In genomic region chr3:13022348-13023250, GRCh38 we compare ENCODE assay signal across 8 cellular contexts. TPM values are rescaled to one million over a fixed set of nuclear protein-coding genes. Genes with fewer than 3 reads are reported as not detected.
DNase-seq lines count a peak whose midpoint lies in the region; ATAC-seq, FAIRE-seq and TF ChIP-seq lines count a peak whose summit lies in the region.

No MANE protein-coding gene starts in this region.

- TSS peak; percentile 87 for BruUV-seq in GM12878 (replicated peaks; lab: Mats Ljungman, UMichigan)
- no TSS peak for BruUV-seq in HepG2 (replicated peaks; lab: Mats Ljungman, UMichigan)

- in situ Hi-C loops in GM12878 (cut with MboI): no loop called here
- in situ Hi-C loops in HepG2 (cut with HindIII; ENCODE audit: extremely low pct_ligation_motif_present, low pct_unique_long_range_greater_than_20kb): no loop called here

- H3K4me2 ChIP-seq in GM12878 (ENCODE audit: control insufficient read depth, insufficient read depth): peak overlapping the region; percentile 93
- H3K4me2 ChIP-seq in HepG2 (ENCODE audit: low read depth, low read length): no peak overlapping the region

- no peaks in the 10 kb centered on the region for H3K9me3 Mint-ChIP-seq in stimulated activated naive CD8-positive, alpha-beta T cell treated with anti-CD3 and anti-CD28 coated beads, Interleukin-15, Interleukin-2, amounts not matched to agents 100 ng/mL and 50 ng/mL, for 24 hours
- H3K9me3 Mint-ChIP-seq in activated naive CD4-positive, alpha-beta T cell treated with anti-CD3 and anti-CD28 coated beads, Interleukin-2, amount 50 U/mL, for 72 hours: no peaks in the 10 kb centered on the region

- WGBS in GM12878 (ENCODE audit: insufficient coverage, insufficient replicate concordance, low lambda C conversion rate, missing lambda C conversion rate): 5% methylated on average over 20 of the region's 20 CpGs
- 91% methylated on average over 19 of the region's 20 CpGs for WGBS in HepG2 (ENCODE audit: low lambda C conversion rate)

- peak overlapping the region; percentile 69 for H3K9ac ChIP-seq in GM12878 (ENCODE audit: control insufficient read depth, insufficient read depth, low read length)
- H3K9ac ChIP-seq in HepG2 (ENCODE audit: insufficient read depth, low read depth, low read length): no peak overlapping the region

- no peaks in the 10 kb centered on the region for H3K27me3 ChIP-seq in GM12878 (replicated peaks in 1 of 2; ENCODE audit: control insufficient read depth in 2 of 2, insufficient read depth in 2 of 2, low read length in 1 of 2)
- no peaks in the 10 kb centered on the region for H3K27me3 ChIP-seq in HepG2 (ENCODE audit: control insufficient read depth in 1 of 2, insufficient read depth in 2 of 2, low read length in 2 of 2)
- H3K27me3 ChIP-seq in uterus: no peaks in the 10 kb centered on the region

- RAD21 ChIA-PET in GM12878 (lab: Charles Lee; ENCODE audit: unreplicated experiment): interaction anchor here (0.6 to 6.5 kb wide), 19 partner anchors 10 to 396 kb away, joined by 3 to 89 read pairs (median 3); no protein-coding TSS in a partner anchor

- H2AFZ ChIP-seq in GM12878 (ENCODE audit: control insufficient read depth, low read depth, low read length) (0 out of 2 replicates have a peak overlapping the region, but pooled peaks have one; percentile 1), HepG2 (ENCODE audit: low read length) (no peak overlapping the region)

- TF ChIP-seq CTCF in GM12878 (IDR thresholded peaks at IDR 0.05 in 2 of 3, conservative IDR thresholded peaks at IDR 0.05 in 1 of 3; ENCODE audit: control insufficient read depth in 2 of 3, extremely low read depth in 1 of 3, insufficient read depth in 1 of 3, low read depth in 3 of 3, low read length in 3 of 3) (no peak), HepG2 (CRISPR knock-in tag; IDR thresholded peaks at IDR 0.05) (no peak), uterus (IDR thresholded peaks at IDR 0.05) (no peak)

- H3K79me2 ChIP-seq in GM12878 (ENCODE audit: control insufficient read depth, insufficient read depth, low read length): peaks cover 53% of the 10 kb centered on the region
- H3K79me2 ChIP-seq in HepG2 (ENCODE audit: insufficient read depth, low read length): no peaks in the 10 kb centered on the region

- peaks cover 32% of the 10 kb centered on the region for H3K4me1 ChIP-seq in GM12878 (ENCODE audit: control insufficient read depth, insufficient read depth, low read length)
- H3K4me1 ChIP-seq in HepG2 (ENCODE audit: insufficient read depth, low read length): no peaks in the 10 kb centered on the region
- H3K4me1 ChIP-seq in uterus: peaks cover 9 to 12% of the 10 kb centered on the region in 2 donors

- peaks cover 27% of the 10 kb centered on the region for H3K4me1 Mint-ChIP-seq in stimulated activated naive CD8-positive, alpha-beta T cell treated with anti-CD3 and anti-CD28 coated beads, Interleukin-15, Interleukin-2, amounts not matched to agents 100 ng/mL and 50 ng/mL, for 24 hours (ENCODE audit: low read depth)

- no peak for DNase-seq in stimulated activated naive CD8-positive, alpha-beta T cell treated with anti-CD3 and anti-CD28 coated beads, Interleukin-15, Interleukin-2, amounts not matched to agents 100 U/mL and 50 U/mL, for 24 hours
- no peak for DNase-seq in GM12878 (ENCODE audit: low read depth, low spot score)
- DNase-seq in HepG2 (ENCODE audit: low spot score): no peak
- peak; percentile 76 to 84 for DNase-seq in uterus
- no peak for DNase-seq in activated naive CD4-positive, alpha-beta T cell treated with anti-CD3 and anti-CD28 coated beads, Interleukin-2, amount 50 U/mL, for 72 hours (ENCODE audit: low spot score in 2 of 2)
- DNase-seq in NOMO-1 treated with dmso at 0.1 percent for 144 hours (lab: John Stamatoyannopoulos, UW; ENCODE audit: unreplicated experiment): no peak

- H3K4me3 ChIP-seq in GM12878: peak overlapping the region; percentile 70
- no peak overlapping the region for H3K4me3 ChIP-seq in HepG2 (replicated peaks in 1 of 3; ENCODE audit: insufficient read depth in 1 of 3, low read depth in 2 of 3, low read length in 3 of 3)
- H3K4me3 ChIP-seq in uterus: no peak overlapping the region

- H3K9me3 ChIP-seq in GM12878 (replicated peaks; ENCODE audit: control insufficient read depth, insufficient read depth, low read length) (no peaks in the 10 kb centered on the region), HepG2 (ENCODE audit: low read length) (no peaks in the 10 kb centered on the region), uterus (no peaks in the 10 kb centered on the region)

- H3K27me3 Mint-ChIP-seq in stimulated activated naive CD8-positive, alpha-beta T cell treated with anti-CD3 and anti-CD28 coated beads, Interleukin-15, Interleukin-2, amounts not matched to agents 100 ng/mL and 50 ng/mL, for 24 hours: no peaks in the 10 kb centered on the region

- SMC1A ChIA-PET in GM12878 (lab: Charles Lee; ENCODE audit: uncharacterized antibody, unreplicated experiment): interaction anchor here (0.6 to 6.7 kb wide), 10 partner anchors 8 to 1395 kb away, joined by 3 to 123 read pairs (median 6); no protein-coding TSS in a partner anchor

- TF ChIP-seq EP300 in GM12878 (IDR thresholded peaks at IDR 0.05; ENCODE audit: borderline replicate concordance in 1 of 2, control insufficient read depth in 1 of 2, low read depth in 2 of 2, low read length in 2 of 2) (no peak), HepG2 (IDR thresholded peaks at IDR 0.05; ENCODE audit: low read depth in 2 of 2, low read length in 2 of 2) (no peak), HepG2 (CRISPR knock-in tag; IDR thresholded peaks at IDR 0.05; ENCODE audit: borderline replicate concordance) (no peak)

- no peak for TF ChIP-seq POLR2A in GM12878 (IDR thresholded peaks at IDR 0.05; ENCODE audit: low read depth, low read length)
- TF ChIP-seq POLR2A in HepG2 (IDR thresholded peaks at IDR 0.05; ENCODE audit: insufficient read depth in 1 of 2, low read depth in 2 of 2, low read length in 2 of 2): no peak
- no peak for TF ChIP-seq POLR2A in uterus (IDR thresholded peaks at IDR 0.05)

- POLR2A ChIA-PET in GM12878 (lab: Charles Lee) (interaction anchor here (0.5 to 7.1 kb wide), 19 partner anchors 13 to 398 kb away, joined by 3 to 170 read pairs (median 4); partner anchors contain the start of gene NUP210), HepG2 (lab: Yijun Ruan, JAX) (no interaction called here)

- H3K36me3 Mint-ChIP-seq in stimulated activated naive CD8-positive, alpha-beta T cell treated with anti-CD3 and anti-CD28 coated beads, Interleukin-15, Interleukin-2, amounts not matched to agents 100 ng/mL and 50 ng/mL, for 24 hours (ENCODE audit: low read depth): no peaks in the 10 kb centered on the region
- no peaks in the 10 kb centered on the region for H3K36me3 Mint-ChIP-seq in activated naive CD4-positive, alpha-beta T cell treated with anti-CD3 and anti-CD28 coated beads, Interleukin-2, amount 50 U/mL, for 72 hours

- no peaks in the 10 kb centered on the region; a peak in 1 of 4 replicates for H3K36me3 ChIP-seq in GM12878 (ENCODE audit: control insufficient read depth in 2 of 2, insufficient read depth in 2 of 2, low read length in 1 of 2)
- H3K36me3 ChIP-seq in HepG2 (replicated peaks in 1 of 2; ENCODE audit: control insufficient read depth in 1 of 2, insufficient read depth in 2 of 2, low read length in 2 of 2): no peaks in the 10 kb centered on the region
- no peaks in the 10 kb centered on the region for H3K36me3 ChIP-seq in uterus

- TF ChIP-seq RAD21 in GM12878 (IDR thresholded peaks at IDR 0.05; ENCODE audit: insufficient read depth, low read depth, low read length): no peak
- no peak for TF ChIP-seq RAD21 in HepG2 (CRISPR knock-in tag; IDR thresholded peaks at IDR 0.05)

- peak overlapping the region; percentile 99 for H3K27ac ChIP-seq in GM12878 (ENCODE audit: control insufficient read depth, insufficient read depth)
- no peak overlapping the region for H3K27ac ChIP-seq in HepG2 (ENCODE audit: extremely low read length, insufficient read depth, low read length)
- H3K27ac ChIP-seq in uterus: peak overlapping the region; percentile 40 to 73

- intact Hi-C loops in GM12878 (cut with micrococcal nuclease; ENCODE audit: unreplicated experiment): no loop called here
- intact Hi-C loops in HepG2 (cut with micrococcal nuclease; ENCODE audit: unreplicated experiment): no loop called here
- intact Hi-C loops in uterus (cut with DNase I; ENCODE audit: low total_unique reads): no loop called here

- CTCF ChIA-PET in GM12878 (lab: Yijun Ruan, JAX): interaction anchor here (1.2 to 4.1 kb wide), 7 partner anchors 11 to 155 kb away, joined by 3 to 20 read pairs (median 8); no protein-coding TSS in a partner anchor
- CTCF ChIA-PET in HepG2 (lab: Yijun Ruan, JAX; ENCODE audit: low intra/inter-chr PET ratio, low total read pairs): no interaction called here

- H4K20me1 ChIP-seq in GM12878 (ENCODE audit: control insufficient read depth, insufficient read depth): no peaks in the 10 kb centered on the region
- no peaks in the 10 kb centered on the region for H4K20me1 ChIP-seq in HepG2 (ENCODE audit: insufficient read depth, low read length)

- ATAC-seq in stimulated activated naive CD8-positive, alpha-beta T cell treated with anti-CD3 and anti-CD28 coated beads, Interleukin-15, Interleukin-2, amounts not matched to agents 100 U/mL and 50 U/mL, for 24 hours: no peak
- ATAC-seq in HG03175 (IDR thresholded peaks at IDR 0.05; ENCODE audit: unreplicated experiment) (peak; percentile 40), GM12878 (peak; percentile 72), HepG2 (no peak)
- ATAC-seq in activated naive CD4-positive, alpha-beta T cell treated with anti-CD3 and anti-CD28 coated beads, Interleukin-2, amount 50 U/mL, for 72 hours: no peak

- peak overlapping the region; percentile 9 for H3K27ac Mint-ChIP-seq in stimulated activated naive CD8-positive, alpha-beta T cell treated with anti-CD3 and anti-CD28 coated beads, Interleukin-15, Interleukin-2, amounts not matched to agents 100 ng/mL and 50 ng/mL, for 24 hours
- no peak overlapping the region for H3K27ac Mint-ChIP-seq in activated naive CD4-positive, alpha-beta T cell treated with anti-CD3 and anti-CD28 coated beads, Interleukin-2, amount 50 U/mL, for 72 hours

- peak overlapping the region; percentile 61 for H3K4me3 Mint-ChIP-seq in stimulated activated naive CD8-positive, alpha-beta T cell treated with anti-CD3 and anti-CD28 coated beads, Interleukin-15, Interleukin-2, amounts not matched to agents 100 ng/mL and 50 ng/mL, for 24 hours

- FAIRE-seq in GM12878 (lab: Jason Lieb, UNC): no peak
- FAIRE-seq in HepG2 (lab: Jason Lieb, UNC): no peak

RNA-seq across cellular contexts. Expression of gene IQSEC1, which starts 50.6 kb away (rescaled TPM):
- 241 and 274 TPM in 2 replicates for total RNA-seq in GM12878 (2013; cell fraction: nucleolus; rRNA removed)
- total RNA-seq in GM12878 (2014; rRNA removed) (13.8 and 16.3 TPM in 2 replicates), GM12878 (2014; rRNA removed; fragmentation: Illumina TruSeq; extraction: Trizol) (6.4 TPM in 2 replicates), GM12878 (2021) (48.6 and 55.2 TPM in 2 replicates), HepG2 (2016; rRNA removed; fragmentation: Illumina TruSeq; extraction: Trizol) (17.4 and 24.2 TPM in 2 replicates), uterus (10 to 100 TPM; 17.9 to 61.4 (median 49.7) TPM)
- polyA plus RNA-seq in GM12878 (2011; ENCODE audit: low read depth): 8.1 TPM
- polyA plus RNA-seq in GM12878 (2011; rRNA removed) (4.2 and 6.7 TPM in 2 replicates), GM12878 (2014; fragmentation: Illumina TruSeq; extraction: Trizol) (10.2 and 15.1 TPM in 2 replicates), GM12878 (2014; fragmentation: Nextera tagmentation; extraction: Ambion mirVana) (1 to 10 TPM in 1 of 2 experiments, under 1 TPM in 1; 0.92 to 2.0 TPM), GM12878 (2014; rRNA removed) (17.9 and 23.3 TPM in 2 replicates), GM12878 (2016; fragmentation: Nextera tagmentation; extraction: Ambion mirVana) (1 to 10 TPM; 8.1 to 9.0 TPM), HepG2 (2011; rRNA removed) (20.2 and 24.5 TPM in 2 replicates)
- polyA plus RNA-seq in GM12878 (2011; cell fraction: cytosol; rRNA removed): 6.3 and 8.5 TPM in 2 replicates
- polyA plus RNA-seq in GM12878 (2011; cell fraction: nucleus; rRNA removed): 45.6 and 48.9 TPM in 2 replicates
- 17.9 and 26.7 TPM in 2 replicates for polyA plus RNA-seq in GM12878 (2012)
- polyA minus RNA-seq in GM12878 (2011; rRNA and poly(A)+ RNA removed): 14.2 and 22.2 TPM in 2 replicates
- 11.4 and 16.2 TPM in 2 replicates for polyA minus RNA-seq in GM12878 (2011; cell fraction: cytosol; rRNA and poly(A)+ RNA removed)
- polyA minus RNA-seq in GM12878 (2011; cell fraction: nucleus; rRNA and poly(A)+ RNA removed): 53.2 and 58.7 TPM in 2 replicates
- 12.3 and 12.9 TPM in 2 replicates for total RNA-seq in HepG2 (2016; cell fraction: cytosol; rRNA removed; fragmentation: Illumina TruSeq; extraction: Trizol; ENCODE audit: low read depth)
- total RNA-seq in HepG2 (2016; cell fraction: insoluble cytoplasmic fraction; rRNA removed; fragmentation: Illumina TruSeq; extraction: Trizol): 17.6 and 20.3 TPM in 2 replicates
- 25.6 and 28.9 TPM in 2 replicates for total RNA-seq in HepG2 (2016; cell fraction: membrane; rRNA removed; fragmentation: Illumina TruSeq; extraction: Trizol)
- 26.8 and 29.4 TPM in 2 replicates for total RNA-seq in HepG2 (2016; cell fraction: nucleus; rRNA removed; fragmentation: Illumina TruSeq; extraction: Trizol)
- 11.4 and 12.7 TPM in 2 replicates for polyA plus RNA-seq in HepG2 (2011; cell fraction: cytosol; rRNA removed)
- polyA plus RNA-seq in HepG2 (2011; cell fraction: nucleus; rRNA removed): 77.1 and 100 TPM in 2 replicates
- polyA plus RNA-seq in HepG2 (2012): 40.4 and 47.7 TPM in 2 replicates
- 3.1 and 3.4 TPM in 2 replicates for polyA plus RNA-seq in HepG2 (2016; cell fraction: cytosol; fragmentation: Illumina TruSeq; extraction: Trizol; ENCODE audit: low read depth)
- 23.2 and 33.8 TPM in 2 replicates for polyA plus RNA-seq in HepG2 (2016; cell fraction: insoluble cytoplasmic fraction; fragmentation: Illumina TruSeq; extraction: Trizol; ENCODE audit: low read depth)
- 13.5 and 17.5 TPM in 2 replicates for polyA plus RNA-seq in HepG2 (2016; cell fraction: membrane; fragmentation: Illumina TruSeq; extraction: Trizol; ENCODE audit: low read depth)
- polyA plus RNA-seq in HepG2 (2016; cell fraction: nucleus; fragmentation: Illumina TruSeq; extraction: Trizol; ENCODE audit: insufficient read depth, low read depth): 57.5 and 60.4 TPM in 2 replicates
- 6.5 and 33.0 TPM in 2 replicates for polyA minus RNA-seq in HepG2 (2011; rRNA and poly(A)+ RNA removed; ENCODE audit: low replicate concordance)
- polyA minus RNA-seq in HepG2 (2011; cell fraction: cytosol; rRNA and poly(A)+ RNA removed): 25.6 and 30.7 TPM in 2 replicates
- polyA minus RNA-seq in HepG2 (2011; cell fraction: nucleus; rRNA and poly(A)+ RNA removed): 49.3 and 52.3 TPM in 2 replicates
- 10 to 100 TPM; 25.0 to 37.1 TPM for total RNA-seq in activated naive CD4-positive, alpha-beta T cell treated with anti-CD3 and anti-CD28 coated beads, Interleukin-2, amount 50 U/mL, for 72 hours

Comparison
In these comparisons a context has a peak if more than half of its experiments do, and no peak if none do; other contexts are left out.
1. ATAC-seq: peak in HG03175 (single experiment) and GM12878 (single experiment); none in stimulated activated naive CD8-positive, alpha-beta T cell treated with anti-CD3 and anti-CD28 coated beads, Interleukin-15, Interleukin-2, amounts not matched to agents 100 U/mL and 50 U/mL, for 24 hours (single experiment), HepG2 (single experiment) and activated naive CD4-positive, alpha-beta T cell treated with anti-CD3 and anti-CD28 coated beads, Interleukin-2, amount 50 U/mL, for 72 hours (0 of 2).
2. DNase-seq: peak in uterus (2 of 2); none in stimulated activated naive CD8-positive, alpha-beta T cell treated with anti-CD3 and anti-CD28 coated beads, Interleukin-15, Interleukin-2, amounts not matched to agents 100 U/mL and 50 U/mL, for 24 hours (single experiment), GM12878 (single experiment), HepG2 (single experiment), activated naive CD4-positive, alpha-beta T cell treated with anti-CD3 and anti-CD28 coated beads, Interleukin-2, amount 50 U/mL, for 72 hours (0 of 2) and NOMO-1 treated with dmso at 0.1 percent for 144 hours (single experiment).